ENCODE assay signal across 21 cellular contexts in the genomic region with DNA sequence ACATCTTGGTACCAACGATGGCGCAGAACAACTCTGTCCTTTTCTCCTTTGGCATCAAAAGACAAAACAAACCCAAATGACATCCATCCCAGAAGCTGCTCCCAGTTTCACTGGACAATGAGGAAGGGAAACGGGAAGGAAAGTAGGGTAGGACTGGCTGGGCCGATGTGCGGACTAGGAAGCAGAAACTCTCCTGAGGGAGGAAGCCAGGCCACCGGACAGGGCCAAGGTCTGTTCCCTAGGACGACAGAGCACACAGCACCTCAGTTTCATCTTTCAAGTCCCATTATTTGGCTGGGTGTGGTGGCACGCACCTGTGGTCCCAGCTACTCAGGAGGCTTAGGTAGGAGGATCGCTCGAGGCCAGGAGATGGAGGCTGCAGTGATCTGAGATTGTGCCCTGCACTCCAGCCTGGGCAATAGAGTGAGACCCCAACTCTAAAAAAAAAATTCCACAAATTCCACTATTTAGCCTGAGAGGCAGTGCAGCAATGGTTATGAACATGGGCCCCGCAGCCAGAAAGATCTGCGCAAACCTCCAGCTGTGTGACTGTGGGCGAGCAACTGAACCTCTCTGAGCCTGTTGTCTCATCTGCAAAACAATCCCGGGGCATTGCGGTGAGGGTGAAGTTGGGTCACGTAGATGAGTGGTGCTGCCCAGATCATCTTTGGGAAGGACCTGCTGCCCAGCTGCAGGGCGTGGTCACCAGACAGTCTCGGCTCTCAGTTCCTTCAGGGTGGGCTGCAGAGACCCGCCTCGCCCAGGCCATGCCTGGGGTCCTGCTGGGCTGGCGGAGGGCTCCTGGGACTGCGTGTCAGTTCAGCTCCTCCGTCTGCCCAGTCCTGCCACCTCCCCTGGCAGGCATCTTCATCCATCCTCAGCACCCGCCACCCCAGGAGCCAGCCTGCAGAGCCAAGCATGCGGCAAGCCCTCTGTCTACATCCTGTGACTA.
DNase-seq lines count a peak whose midpoint lies in the region; ATAC-seq, FAIRE-seq and TF ChIP-seq lines count a peak whose summit lies in the region.
"Had no signal": no experiment of that assay in that cellular context is flagged by ENCODE, and none has a peak within 500 bp of the region (broad histone marks: within the 10 kb centered on the region; RNA-seq: fewer than 3 reads in every experiment).

No MANE protein-coding gene starts in this region.

- ATAC-seq in T-helper 17 cell (no peak), HepG2 (no peak), HG02642 (IDR thresholded peaks at IDR 0.05; ENCODE audit: poor library complexity, unreplicated experiment) (no peak), HG03175 (IDR thresholded peaks at IDR 0.05; ENCODE audit: unreplicated experiment) (no peak)
- ATAC-seq: CD8-positive, alpha-beta T cell; PC-3 had no signal

- no peak overlapping the region for H3K4me3 Mint-ChIP-seq in activated naive CD4-positive, alpha-beta T cell treated with anti-CD3 and anti-CD28 coated beads, Interleukin-2, amount 10 ng/mL, durations not matched to agents 7 days and 5 days
- no peak overlapping the region for H3K4me3 Mint-ChIP-seq in T-helper 17 cell
- H3K4me3 Mint-ChIP-seq: CD8-positive, alpha-beta T cell had no signal

- no peaks in the 10 kb centered on the region for H3K79me2 ChIP-seq in HepG2 (ENCODE audit: insufficient read depth, low read length)

- H3K9ac ChIP-seq in HepG2 (ENCODE audit: insufficient read depth, low read depth, low read length), result no peak overlapping the region

- FAIRE-seq in HepG2 (lab: Jason Lieb, UNC), result no peak
- FAIRE-seq: D721Med, HTR-8/SVneo had no signal

- no peak overlapping the region for H2AFZ ChIP-seq in HepG2 (ENCODE audit: low read length)

- peaks cover 29% of the 10 kb centered on the region for H3K4me1 Mint-ChIP-seq in activated naive CD4-positive, alpha-beta T cell treated with anti-CD3 and anti-CD28 coated beads, Interleukin-2, amount 10 ng/mL, durations not matched to agents 7 days and 5 days
- peaks cover 19% of the 10 kb centered on the region for H3K4me1 Mint-ChIP-seq in T-helper 17 cell

- H4K20me1 ChIP-seq in HepG2 (ENCODE audit: insufficient read depth, low read length), result 0 out of 2 replicates have a peak, but pooled peaks cover 2% of the 10 kb centered on the region

- POLR2A ChIA-PET in HepG2 (lab: Yijun Ruan, JAX), result no interaction called here
- POLR2A ChIA-PET in GM10248 (lab: Yijun Ruan, JAX), result no interaction called here

- no TSS peak for BruUV-seq in HepG2 (replicated peaks; lab: Mats Ljungman, UMichigan)

- H3K4me2 ChIP-seq in HepG2 (ENCODE audit: low read depth, low read length), result no peak overlapping the region

- TF ChIP-seq RAD21 in HepG2 (CRISPR knock-in tag; IDR thresholded peaks at IDR 0.05), result no peak

- no peaks in the 10 kb centered on the region for H3K9me3 ChIP-seq in T-helper 17 cell (ENCODE audit: control insufficient read depth, low read length, poor library complexity, severe bottlenecking)
- no peaks in the 10 kb centered on the region for H3K9me3 ChIP-seq in HepG2 (ENCODE audit: low read length)
- H3K9me3 ChIP-seq: HAP-1 had no signal

- H3K9me3 Mint-ChIP-seq in activated naive CD4-positive, alpha-beta T cell treated with anti-CD3 and anti-CD28 coated beads, Interleukin-2, amount 10 ng/mL, durations not matched to agents 7 days and 5 days, result no peaks in the 10 kb centered on the region
- H3K9me3 Mint-ChIP-seq: CD8-positive, alpha-beta T cell had no signal

- no peak overlapping the region for H3K27ac ChIP-seq in HepG2 (ENCODE audit: extremely low read length, insufficient read depth, low read length)
- H3K27ac ChIP-seq: HL-60, RWPE1 had no signal

- CTCF ChIA-PET in activated naive CD4-positive, alpha-beta T cell treated with anti-CD3 and anti-CD28 coated beads, Interleukin-2, amount 10 ng/mL, durations not matched to agents 7 days and 5 days (lab: Charles Lee), result no interaction called here
- CTCF ChIA-PET in HepG2 (lab: Yijun Ruan, JAX; ENCODE audit: low intra/inter-chr PET ratio, low total read pairs), result no interaction called here
- CTCF ChIA-PET in GM10248 (lab: Yijun Ruan, JAX), result no interaction called here

- peaks cover 7 to 68% of the 10 kb centered on the region in 2 experiments for H3K27me3 ChIP-seq in HepG2 (ENCODE audit: control insufficient read depth in 1 of 2, insufficient read depth in 2 of 2, low read length in 2 of 2)

- no peak for TF ChIP-seq POLR2A in HepG2 (IDR thresholded peaks at IDR 0.05; ENCODE audit: insufficient read depth in 1 of 2, low read depth in 2 of 2, low read length in 2 of 2)

- H3K4me1 ChIP-seq in HepG2 (ENCODE audit: insufficient read depth, low read length), result peaks cover 12% of the 10 kb centered on the region
- H3K4me1 ChIP-seq: HAP-1 had no signal

- in situ Hi-C loops in HepG2 (cut with HindIII; ENCODE audit: extremely low pct_ligation_motif_present, low pct_unique_long_range_greater_than_20kb), result no loop called here

- peak overlapping the region; percentile 97 for H3K27ac Mint-ChIP-seq in activated naive CD4-positive, alpha-beta T cell treated with anti-CD3 and anti-CD28 coated beads, Interleukin-2, amount 10 ng/mL, durations not matched to agents 7 days and 5 days
- H3K27ac Mint-ChIP-seq in T-helper 17 cell, result peak overlapping the region; percentile 95

- no peak for DNase-seq in activated naive CD4-positive, alpha-beta T cell treated with anti-CD3 and anti-CD28 coated beads, Interleukin-2, amount 10 ng/mL, durations not matched to agents 7 days and 5 days
- DNase-seq in activated naive CD4-positive, alpha-beta T cell (lab: John Stamatoyannopoulos, UW), result no peak
- DNase-seq in T-helper 17 cell (no peak), HepG2 (ENCODE audit: low spot score) (no peak), GM10248 (ENCODE audit: extremely low spot score) (no peak)
- DNase-seq: ACHN; AML-193; CD8-positive, alpha-beta T cell; DMS79 treated with DMSO at 0.1 percent for 48 hours; MV-4-11; NCI-H1417 treated with DMSO at 0.1 percent for 48 hours; NCI-H1930; NCI-H774; PC-3 had no signal

- H3K4me3 ChIP-seq in HepG2 (replicated peaks in 1 of 3; ENCODE audit: insufficient read depth in 1 of 3, low read depth in 2 of 3, low read length in 3 of 3), result no peak overlapping the region
- H3K4me3 ChIP-seq: HAP-1 had no signal

- H3K36me3 Mint-ChIP-seq in activated naive CD4-positive, alpha-beta T cell treated with anti-CD3 and anti-CD28 coated beads, Interleukin-2, amount 10 ng/mL, durations not matched to agents 7 days and 5 days, result no peaks in the 10 kb centered on the region
- H3K36me3 Mint-ChIP-seq in T-helper 17 cell (ENCODE audit: low read depth), result no peaks in the 10 kb centered on the region
- H3K36me3 Mint-ChIP-seq: CD8-positive, alpha-beta T cell had no signal

- 40% methylated on average over 13 of the region's 25 CpGs for WGBS in HepG2 (ENCODE audit: low lambda C conversion rate)

- TF ChIP-seq CTCF in HepG2 (CRISPR knock-in tag; IDR thresholded peaks at IDR 0.05) (no peak), GM10248 (IDR thresholded peaks at IDR 0.05; ENCODE audit: control extremely low read depth, extremely low read depth, low read depth, missing control alignments) (no peak)

- peaks cover 43% of the 10 kb centered on the region for H3K27me3 Mint-ChIP-seq in activated naive CD4-positive, alpha-beta T cell treated with anti-CD3 and anti-CD28 coated beads, Interleukin-2, amount 10 ng/mL, durations not matched to agents 7 days and 5 days
- peaks cover 33% of the 10 kb centered on the region for H3K27me3 Mint-ChIP-seq in T-helper 17 cell

- intact Hi-C loops in HepG2 (cut with micrococcal nuclease; ENCODE audit: unreplicated experiment), result no loop called here

- no peaks in the 10 kb centered on the region for H3K36me3 ChIP-seq in HepG2 (replicated peaks in 1 of 2; ENCODE audit: control insufficient read depth in 1 of 2, insufficient read depth in 2 of 2, low read length in 2 of 2)
- H3K36me3 ChIP-seq: HAP-1 had no signal

- TF ChIP-seq EP300 in HepG2 (IDR thresholded peaks at IDR 0.05; ENCODE audit: low read depth in 2 of 2, low read length in 2 of 2), result no peak
- TF ChIP-seq EP300 in HepG2 (CRISPR knock-in tag; IDR thresholded peaks at IDR 0.05; ENCODE audit: borderline replicate concordance), result no peak

TF ChIP-seq in HepG2, 621 proteins besides CTCF, POLR2A, EP300 and RAD21:
- TF ChIP-seq ZNF768 (CRISPR knock-in tag; IDR thresholded peaks at IDR 0.05) (peak; percentile 93), ZNF749 (CRISPR knock-in tag; IDR thresholded peaks at IDR 0.05; ENCODE audit: borderline replicate concordance) (no peak), MBD4 (IDR thresholded peaks at IDR 0.05; ENCODE audit: borderline replicate concordance, low read length) (no peak), ZNF670 (CRISPR knock-in tag; IDR thresholded peaks at IDR 0.05; ENCODE audit: borderline replicate concordance) (no peak), SIX4 (CRISPR knock-in tag; IDR thresholded peaks at IDR 0.05) (no peak)
- TF ChIP-seq, protein P1, sequence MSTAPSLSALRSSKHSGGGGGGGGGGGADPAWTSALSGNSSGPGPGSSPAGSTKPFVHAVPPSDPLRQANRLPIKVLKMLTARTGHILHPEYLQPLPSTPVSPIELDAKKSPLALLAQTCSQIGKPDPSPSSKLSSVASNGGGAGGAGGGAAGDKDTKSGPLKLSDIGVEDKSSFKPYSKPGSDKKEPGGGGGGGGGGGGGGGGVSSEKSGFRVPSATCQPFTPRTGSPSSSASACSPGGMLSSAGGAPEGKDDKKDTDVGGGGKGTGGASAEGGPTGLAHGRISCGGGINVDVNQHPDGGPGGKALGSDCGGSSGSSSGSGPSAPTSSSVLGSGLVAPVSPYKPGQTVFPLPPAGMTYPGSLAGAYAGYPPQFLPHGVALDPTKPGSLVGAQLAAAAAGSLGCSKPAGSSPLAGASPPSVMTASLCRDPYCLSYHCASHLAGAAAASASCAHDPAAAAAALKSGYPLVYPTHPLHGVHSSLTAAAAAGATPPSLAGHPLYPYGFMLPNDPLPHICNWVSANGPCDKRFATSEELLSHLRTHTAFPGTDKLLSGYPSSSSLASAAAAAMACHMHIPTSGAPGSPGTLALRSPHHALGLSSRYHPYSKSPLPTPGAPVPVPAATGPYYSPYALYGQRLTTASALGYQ (CRISPR knock-in tag; IDR thresholded peaks at IDR 0.05), result no peak
